ENCODE assay signal across 8 cellular contexts in genomic region chr6:27810768-27811298, GRCh38.
DNase-seq lines count a peak whose midpoint lies in the region; ATAC-seq, FAIRE-seq and TF ChIP-seq lines count a peak whose summit lies in the region.

No MANE protein-coding gene starts in this region.

- no peak for ATAC-seq in GM19467 (IDR thresholded peaks at IDR 0.05; ENCODE audit: unreplicated experiment)

- TF ChIP-seq CTCF in astrocyte of the spinal cord (IDR thresholded peaks at IDR 0.05; ENCODE audit: low read depth, low read length): no peak

- in situ Hi-C loops in astrocyte of the spinal cord (cut with HindIII; ENCODE audit: low sequenced_read_pairs): no loop called here

- peaks cover 50 to 68% (median 58%) of the 10 kb centered on the region in 10 experiments for H3K4me1 ChIP-seq in BLaER1 treated with 17β-estradiol and CSF1 and Interleukin-3, amounts not matched to agents 10 nM and 100 nM
- H3K4me1 ChIP-seq in Karpas-422 (ENCODE audit: low read length) (peaks cover 18% of the 10 kb centered on the region), mesodermal cell (ENCODE audit: control insufficient read depth, insufficient read depth, low read length, poor library complexity, severe bottlenecking) (peaks cover 11% of the 10 kb centered on the region)

- peak overlapping the region; percentile 83 to 98 (median 91) for H3K9ac ChIP-seq in BLaER1 treated with 17β-estradiol and CSF1 and Interleukin-3, amounts not matched to agents 10 nM and 100 nM
- peak overlapping the region; percentile 55 for H3K9ac ChIP-seq in Karpas-422 (ENCODE audit: low read length)

- H3K4me3 ChIP-seq in BLaER1 treated with 17β-estradiol and CSF1 and Interleukin-3, amounts not matched to agents 10 nM and 100 nM: peak overlapping the region; percentile 67 to 81 (median 72)
- H3K4me3 ChIP-seq in Karpas-422 (ENCODE audit: low read length) (peak overlapping the region; percentile 53), astrocyte of the spinal cord (ENCODE audit: low read depth, low read length) (peak overlapping the region; percentile 69), mesodermal cell (ENCODE audit: extremely low read depth, insufficient read depth, low read length, poor library complexity, severe bottlenecking) (peak overlapping the region; percentile 56)

- WGBS in mesodermal cell (ENCODE audit: insufficient coverage in 2 of 2), 2 experiments: 2 to 4% methylated on average over 4 to 9 of the region's 9 CpGs

- H4K20me1 ChIP-seq in BLaER1 treated with 17β-estradiol and CSF1 and Interleukin-3, amounts not matched to agents 10 nM and 100 nM: peaks cover 0 to 9% (median 3%) of the 10 kb centered on the region in 11 experiments; a peak in 7 of 22 replicates
- no peaks in the 10 kb centered on the region for H4K20me1 ChIP-seq in Karpas-422 (ENCODE audit: insufficient read depth, low read depth, low read length)

- H3K79me2 ChIP-seq in Karpas-422 (ENCODE audit: low read length): no peaks in the 10 kb centered on the region

- H3K9me2 ChIP-seq in Karpas-422 (replicated peaks; ENCODE audit: insufficient read depth, low read length): no peaks in the 10 kb centered on the region

- no peak for FAIRE-seq in urothelium cell line (lab: Jason Lieb, UNC)

- no peaks in the 10 kb centered on the region for H3K36me3 ChIP-seq in BLaER1 treated with 17β-estradiol and CSF1 and Interleukin-3, amounts not matched to agents 10 nM and 100 nM
- H3K36me3 ChIP-seq in Karpas-422 (ENCODE audit: insufficient read depth, low read length) (no peaks in the 10 kb centered on the region), mesodermal cell (ENCODE audit: control insufficient read depth, insufficient read depth, low read length) (no peaks in the 10 kb centered on the region)

- H3K4me2 ChIP-seq in BLaER1 treated with 17β-estradiol and CSF1 and Interleukin-3, amounts not matched to agents 10 nM and 100 nM: peak overlapping the region; percentile 81 to 98 (median 89)
- peak overlapping the region; percentile 63 for H3K4me2 ChIP-seq in Karpas-422 (ENCODE audit: low read depth, low read length, poor library complexity, severe bottlenecking)

- peak overlapping the region; percentile 1; the same call in 1 of the 2 replicates for H2AFZ ChIP-seq in Karpas-422 (ENCODE audit: low read length)

- H3K27me3 ChIP-seq in BLaER1 treated with 17β-estradiol and CSF1 and Interleukin-3, amounts not matched to agents 10 nM and 100 nM: no peaks in the 10 kb centered on the region
- H3K27me3 ChIP-seq in Karpas-422 (ENCODE audit: low read length): no peaks in the 10 kb centered on the region

- H3K9me3 ChIP-seq in BLaER1 treated with 17β-estradiol and CSF1 and Interleukin-3, amounts not matched to agents 10 nM and 100 nM (replicated peaks in 1 of 11): no peaks in the 10 kb centered on the region
- no peaks in the 10 kb centered on the region for H3K9me3 ChIP-seq in Karpas-422 (ENCODE audit: low read length)
- peaks cover 4% of the 10 kb centered on the region for H3K9me3 ChIP-seq in mesodermal cell (ENCODE audit: control insufficient read depth, low read length)

- peak overlapping the region; percentile 65 to 98 (median 96) for H3K27ac ChIP-seq in BLaER1 treated with 17β-estradiol and CSF1 and Interleukin-3, amounts not matched to agents 10 nM and 100 nM
- H3K27ac ChIP-seq in Karpas-422 (ENCODE audit: low read length): no peak overlapping the region
- peak overlapping the region; percentile 70 for H3K27ac ChIP-seq in mesodermal cell (ENCODE audit: low read depth, low read length, severe bottlenecking)

- DNase-seq in Karpas-422 (peak; percentile 57), astrocyte of the spinal cord (ENCODE audit: low read depth, low spot score) (no peak), urothelium cell line (ENCODE audit: low spot score) (no peak), KG1 (lab: John Stamatoyannopoulos, UW) (no peak)
- no peak for DNase-seq in activated CD8-positive, alpha-beta memory T cell treated with anti-CD3 and anti-CD28 coated beads for 24 hours
